14 cellular contexts compared by ENCODE assay signal in the genomic region with DNA sequence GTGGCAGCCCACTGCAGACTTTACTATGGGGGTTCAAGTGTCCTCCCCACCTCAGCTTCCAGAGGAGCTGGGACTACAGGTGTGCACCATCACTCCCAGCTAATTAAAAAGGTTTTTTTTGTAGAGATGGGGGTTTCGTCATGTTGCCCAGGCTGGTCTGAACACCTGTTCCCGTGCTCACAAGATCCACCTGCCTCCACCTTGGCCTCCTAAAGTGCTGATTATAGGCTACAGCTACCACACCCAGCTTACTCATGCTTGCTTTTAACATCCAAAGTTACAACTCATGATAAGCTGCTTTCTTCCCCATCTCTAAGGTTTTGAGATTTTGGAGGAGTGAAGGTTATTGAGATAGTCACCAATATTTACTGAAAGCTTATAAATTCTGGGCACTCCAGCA. TPM values are rescaled to one million over a fixed set of nuclear protein-coding genes. Genes with fewer than 3 reads are reported as not detected.
DNase-seq lines count a peak whose midpoint lies in the region; ATAC-seq, FAIRE-seq and TF ChIP-seq lines count a peak whose summit lies in the region.
"Had no signal": no experiment of that assay in that cellular context is flagged by ENCODE, and none has a peak within 500 bp of the region (broad histone marks: within the 10 kb centered on the region; RNA-seq: fewer than 3 reads in every experiment).

No MANE protein-coding gene starts in this region.

- H3K4me1 Mint-ChIP-seq in CD4-positive, CD25-positive, alpha-beta regulatory T cell, result peaks cover 20 to 69% (median 29%) of the 10 kb centered on the region in 4 donors
- H3K4me1 Mint-ChIP-seq in H9, result peaks cover 9 to 19% of the 10 kb centered on the region in 2 experiments
- peaks cover 46% of the 10 kb centered on the region for H3K4me1 Mint-ChIP-seq in activated T-helper 1 cell treated with anti-CD3 and anti-CD28 coated beads, Interleukin-12 subunit alpha, Interleukin-12 subunit beta, Interleukin-2, Interleukin-4 antibody, amounts not matched to agents 30 ng/mL and 10 ng/mL and 1 ng/mL, durations not matched to agents 14 hours and 24 hours and 36 hours (ENCODE audit: low read depth)

- no peak for DNase-seq in CD4-positive, CD25-positive, alpha-beta regulatory T cell
- DNase-seq in H9, result no peak
- DNase-seq in activated T-helper 1 cell treated with anti-CD3 and anti-CD28 coated beads, Interleukin-12 subunit alpha, Interleukin-12 subunit beta, Interleukin-2, Interleukin-4 antibody, amounts not matched to agents 30 ng/mL and 10 ng/mL and 1 ng/mL, durations not matched to agents 14 hours and 24 hours and 36 hours (ENCODE audit: low spot score), result no peak
- peak in 1 of 3 donors; percentile 41 for DNase-seq in mucosa of descending colon
- no peak for DNase-seq in left cardiac atrium
- DNase-seq in hypothalamus (lab: John Stamatoyannopoulos, UW), result no peak
- no peak for DNase-seq in GM12892 (ENCODE audit: insufficient read length)
- DNase-seq: NCI-H226; stimulated activated CD4-positive, alpha-beta T cell treated with anti-CD3 and anti-CD28 coated beads, Interleukin-12 subunit alpha, Interleukin-12 subunit beta, amount 100 ng/mL, for 4 hours; stimulated activated CD8-positive, alpha-beta memory T cell treated with anti-CD3 and anti-CD28 coated beads, Interleukin-4, amount 100 ng/mL, for 48 hours had no signal

- no peak overlapping the region for H2BK15ac ChIP-seq in H9 (ENCODE audit: low read depth, low read length)

- peaks cover 20% of the 10 kb centered on the region; the same call in 1 of the 2 replicates for H3K79me2 ChIP-seq in H9 (ENCODE audit: insufficient read depth, low read length)

- H3K36me3 Mint-ChIP-seq in CD4-positive, CD25-positive, alpha-beta regulatory T cell, result peaks cover 35% of the 10 kb centered on the region
- peaks cover 28 to 59% (median 48%) of the 10 kb centered on the region in 3 experiments; a peak in 6 of 7 replicates for H3K36me3 Mint-ChIP-seq in H9 (ENCODE audit: insufficient read depth in 1 of 3, low read depth in 3 of 3)
- H3K36me3 Mint-ChIP-seq in activated T-helper 1 cell treated with anti-CD3 and anti-CD28 coated beads, Interleukin-12 subunit alpha, Interleukin-12 subunit beta, Interleukin-2, Interleukin-4 antibody, amounts not matched to agents 30 ng/mL and 10 ng/mL and 1 ng/mL, durations not matched to agents 14 hours and 24 hours and 36 hours (ENCODE audit: low read depth), result peaks cover 39% of the 10 kb centered on the region

- H3K27ac Mint-ChIP-seq in CD4-positive, CD25-positive, alpha-beta regulatory T cell, result no peak overlapping the region
- no peak overlapping the region; a peak in 1 of 7 replicates for H3K27ac Mint-ChIP-seq in H9
- H3K27ac Mint-ChIP-seq in activated T-helper 1 cell treated with anti-CD3 and anti-CD28 coated beads, Interleukin-12 subunit alpha, Interleukin-12 subunit beta, Interleukin-2, Interleukin-4 antibody, amounts not matched to agents 30 ng/mL and 10 ng/mL and 1 ng/mL, durations not matched to agents 14 hours and 24 hours and 36 hours, result no peak overlapping the region

- H3K79me1 ChIP-seq in H9 (ENCODE audit: insufficient read depth, low read depth, low read length, poor library complexity, severe bottlenecking), result peaks cover 6% of the 10 kb centered on the region

- H3K4me3 Mint-ChIP-seq in CD4-positive, CD25-positive, alpha-beta regulatory T cell, result peak overlapping the region in 3 of 4 donors; percentile 24 to 68 (median 64)
- H3K4me3 Mint-ChIP-seq in H9, result peak overlapping the region; percentile 48 to 69; a peak in 2 of 5 replicates
- H3K4me3 Mint-ChIP-seq in activated T-helper 1 cell treated with anti-CD3 and anti-CD28 coated beads, Interleukin-12 subunit alpha, Interleukin-12 subunit beta, Interleukin-2, Interleukin-4 antibody, amounts not matched to agents 30 ng/mL and 10 ng/mL and 1 ng/mL, durations not matched to agents 14 hours and 24 hours and 36 hours, result peak overlapping the region; percentile 75

- H3K9ac ChIP-seq in H9 (ENCODE audit: extremely low read depth, insufficient read length, low read length), result no peak overlapping the region
- H3K9ac ChIP-seq: KMS-11 had no signal

- no peak overlapping the region for H2BK20ac ChIP-seq in H9 (ENCODE audit: low read depth, low read length, poor library complexity, severe bottlenecking)

- no peak overlapping the region for H2BK12ac ChIP-seq in H9 (ENCODE audit: insufficient read length, low read depth, low read length)

- H3K27me3 Mint-ChIP-seq in CD4-positive, CD25-positive, alpha-beta regulatory T cell, result no peaks in the 10 kb centered on the region
- H3K27me3 Mint-ChIP-seq in H9 (ENCODE audit: low read depth), result no peaks in the 10 kb centered on the region
- no peaks in the 10 kb centered on the region for H3K27me3 Mint-ChIP-seq in activated T-helper 1 cell treated with anti-CD3 and anti-CD28 coated beads, Interleukin-12 subunit alpha, Interleukin-12 subunit beta, Interleukin-2, Interleukin-4 antibody, amounts not matched to agents 30 ng/mL and 10 ng/mL and 1 ng/mL, durations not matched to agents 14 hours and 24 hours and 36 hours (ENCODE audit: insufficient read depth)

- H3K4ac ChIP-seq in H9 (ENCODE audit: low read depth, low read length), result no peak overlapping the region

- H3K4me1 ChIP-seq in CD4-positive, CD25-positive, alpha-beta regulatory T cell (ENCODE audit: control insufficient read depth, insufficient read depth, low read length, poor library complexity, severe bottlenecking), result peaks cover 42% of the 10 kb centered on the region
- H3K4me1 ChIP-seq in H9 (ENCODE audit: insufficient read depth, low read length) (no peaks in the 10 kb centered on the region), mucosa of descending colon (ENCODE audit: low read depth) (peaks cover 34% of the 10 kb centered on the region)

- H4K91ac ChIP-seq in H9 (ENCODE audit: insufficient read length, low read depth, low read length), result no peak overlapping the region

- H2AFZ ChIP-seq in H9 (ENCODE audit: low read length), result no peak overlapping the region

- no peak overlapping the region for H2AK5ac ChIP-seq in H9 (ENCODE audit: insufficient read length, low read length)

- no peak overlapping the region for H4K8ac ChIP-seq in H9 (replicated peaks; ENCODE audit: insufficient read length, low read depth, low read length)

- no peak for FAIRE-seq in GM12892 (lab: Jason Lieb, UNC)

- peaks cover 8% of the 10 kb centered on the region for H3K23me2 ChIP-seq in H9 (ENCODE audit: insufficient read length, low read depth, low read length, poor library complexity, severe bottlenecking)

- no peak overlapping the region for H3K14ac ChIP-seq in H9 (ENCODE audit: insufficient read depth, low read length)

- H3K4me3 ChIP-seq in CD4-positive, CD25-positive, alpha-beta regulatory T cell (ENCODE audit: low read depth, low read length), result peak overlapping the region; percentile 35
- H3K4me3 ChIP-seq in mucosa of descending colon, result no peak overlapping the region

- H2BK5ac ChIP-seq in H9 (ENCODE audit: insufficient read length, low read length), result no peak overlapping the region

- no peaks in the 10 kb centered on the region for H3K27me3 ChIP-seq in CD4-positive, CD25-positive, alpha-beta regulatory T cell (ENCODE audit: control insufficient read depth, insufficient read depth, low read length)
- no peaks in the 10 kb centered on the region for H3K27me3 ChIP-seq in H9 (ENCODE audit: insufficient read depth, low read length)
- H3K27me3 ChIP-seq: ascending aorta had no signal

- no peak overlapping the region for H3K27ac ChIP-seq in CD4-positive, CD25-positive, alpha-beta regulatory T cell (ENCODE audit: insufficient read depth, low read length, poor library complexity, severe bottlenecking)
- no peak overlapping the region for H3K27ac ChIP-seq in H9 (ENCODE audit: insufficient read length, low read depth, low read length)
- H3K27ac ChIP-seq: ascending aorta, KMS-11 had no signal

- no peak for TF ChIP-seq POLR2A in GM12892 (IDR thresholded peaks at IDR 0.05; ENCODE audit: low read depth, low read length)

- H2BK120ac ChIP-seq in H9 (ENCODE audit: low read depth, low read length, poor library complexity, severe bottlenecking), result no peak overlapping the region

- no peak overlapping the region for H4K5ac ChIP-seq in H9 (ENCODE audit: insufficient read length, low read depth, low read length)

- H3K4me2 ChIP-seq in H9 (ENCODE audit: insufficient read depth, insufficient read length, low read length), result no peak overlapping the region
- H3K4me2 ChIP-seq: KMS-11 had no signal

- no peak overlapping the region for H3K23ac ChIP-seq in H9 (ENCODE audit: insufficient read length, low read depth, low read length)

- H4K20me1 ChIP-seq in H9 (ENCODE audit: control insufficient read depth, insufficient read depth, insufficient read length), result no peaks in the 10 kb centered on the region

- no peak overlapping the region for H3K18ac ChIP-seq in H9 (ENCODE audit: insufficient read length, low read depth, low read length)

- no peak overlapping the region for H3T11ph ChIP-seq in H9 (ENCODE audit: low read length)

- no peak overlapping the region for H3K56ac ChIP-seq in H9 (ENCODE audit: insufficient read length, low read depth, low read length)

- ATAC-seq in CD4-positive, CD25-positive, alpha-beta regulatory T cell (ENCODE audit: low read depth in 2 of 2), result no peak
- ATAC-seq in mucosa of descending colon (peak; percentile 48), left cardiac atrium (no peak), GM18517 (IDR thresholded peaks at IDR 0.05; ENCODE audit: unreplicated experiment) (no peak)
- ATAC-seq: HCT116 had no signal

- intact Hi-C loops in activated T-helper 1 cell treated with anti-CD3 and anti-CD28 coated beads, Interleukin-12 subunit alpha, Interleukin-12 subunit beta, Interleukin-2, Interleukin-4 antibody, amounts not matched to agents 30 ng/mL and 10 ng/mL and 1 ng/mL, durations not matched to agents 14 hours and 24 hours and 36 hours (cut with micrococcal nuclease), result loop anchor here (5.0 to 10.0 kb wide), 2 partner anchors 222 to 470 kb away; a partner anchor contains a TSS
- intact Hi-C loops in mucosa of descending colon (cut with DNase I, micrococcal nuclease), result no loop called here
- intact Hi-C loops in left cardiac atrium (cut with DNase I), result no loop called here

- H3K9me3 ChIP-seq in CD4-positive, CD25-positive, alpha-beta regulatory T cell (ENCODE audit: control insufficient read depth in 2 of 2, low read length in 2 of 2), result no peaks in the 10 kb centered on the region
- H3K9me3 ChIP-seq in H9 (ENCODE audit: control insufficient read depth, low read depth, low read length) (no peaks in the 10 kb centered on the region), mucosa of descending colon (no peaks in the 10 kb centered on the region)
- H3K9me3 ChIP-seq: ascending aorta had no signal

- H3K36me3 ChIP-seq in CD4-positive, CD25-positive, alpha-beta regulatory T cell (ENCODE audit: control insufficient read depth, insufficient read depth, low read length), result peaks cover 59% of the 10 kb centered on the region
- H3K36me3 ChIP-seq in mucosa of descending colon (ENCODE audit: low read depth), result no peaks in the 10 kb centered on the region

- peaks cover 0 to 1% (median 0%) of the 10 kb centered on the region in 7 donors for H3K9me3 Mint-ChIP-seq in CD4-positive, CD25-positive, alpha-beta regulatory T cell
- H3K9me3 Mint-ChIP-seq in H9, result no peaks in the 10 kb centered on the region
- H3K9me3 Mint-ChIP-seq in activated T-helper 1 cell treated with anti-CD3 and anti-CD28 coated beads, Interleukin-12 subunit alpha, Interleukin-12 subunit beta, Interleukin-2, Interleukin-4 antibody, amounts not matched to agents 30 ng/mL and 10 ng/mL and 1 ng/mL, durations not matched to agents 14 hours and 24 hours and 36 hours, result no peaks in the 10 kb centered on the region

- no peak for TF ChIP-seq CTCF in H9 (conservative IDR thresholded peaks at IDR 0.05)
- no peak for TF ChIP-seq CTCF in mucosa of descending colon (IDR thresholded peaks at IDR 0.05)

- no CpG with 5 or more reads among the region's 2 CpGs for WGBS in H9 (ENCODE audit: extremely low coverage, insufficient read length, low lambda C conversion rate)

RNA-seq across cellular contexts. Expression of a gene that starts 2.6 kb away (rescaled TPM):
- total RNA-seq in CD4-positive, CD25-positive, alpha-beta regulatory T cell, result 128 TPM
- 100 to 1,000 TPM in 2 of 4 donors, 10 to 100 TPM in 2; 86.5 to 130 (median 101) TPM for polyA plus RNA-seq in CD4-positive, CD25-positive, alpha-beta regulatory T cell
- 96.5 and 98.2 TPM in 2 replicates for total RNA-seq in H9 (2021)
- total RNA-seq in activated T-helper 1 cell treated with anti-CD3 and anti-CD28 coated beads, Interleukin-12 subunit alpha, Interleukin-12 subunit beta, Interleukin-2, Interleukin-4 antibody, amounts not matched to agents 30 ng/mL and 10 ng/mL and 1 ng/mL, durations not matched to agents 14 hours and 24 hours and 36 hours, result 165 and 170 TPM in 2 replicates
- 10 to 100 TPM; 46.1 to 72.3 (median 50.8) TPM for total RNA-seq in mucosa of descending colon
- 10 to 100 TPM; 28.0 to 37.2 TPM for total RNA-seq in left cardiac atrium
- 110 TPM for polyA plus RNA-seq in GM12892 (2012; ENCODE audit: missing spikeins)

RNA-seq across cellular contexts. Expression of a gene that starts 3.1 kb away (rescaled TPM):
- 79.3 TPM for total RNA-seq in CD4-positive, CD25-positive, alpha-beta regulatory T cell
- polyA plus RNA-seq in CD4-positive, CD25-positive, alpha-beta regulatory T cell, result 10 to 100 TPM; 32.3 to 39.1 (median 35.2) TPM
- total RNA-seq in H9 (2021), result 78.9 and 81.9 TPM in 2 replicates
- 61.0 and 67.0 TPM in 2 replicates for total RNA-seq in activated T-helper 1 cell treated with anti-CD3 and anti-CD28 coated beads, Interleukin-12 subunit alpha, Interleukin-12 subunit beta, Interleukin-2, Interleukin-4 antibody, amounts not matched to agents 30 ng/mL and 10 ng/mL and 1 ng/mL, durations not matched to agents 14 hours and 24 hours and 36 hours
- 10 to 100 TPM; 29.7 to 34.3 (median 32.1) TPM for total RNA-seq in mucosa of descending colon
- 10 to 100 TPM; 26.3 to 29.6 TPM for total RNA-seq in left cardiac atrium
- polyA plus RNA-seq in GM12892 (2012; ENCODE audit: missing spikeins), result 54.1 TPM

RNA-seq across cellular contexts. Expression of a gene that starts 22.1 kb away (rescaled TPM):
- total RNA-seq in CD4-positive, CD25-positive, alpha-beta regulatory T cell, result 58.4 TPM
- 100 to 1,000 TPM; 226 to 285 (median 258) TPM for polyA plus RNA-seq in CD4-positive, CD25-positive, alpha-beta regulatory T cell
- 390 and 395 TPM in 2 replicates for total RNA-seq in H9 (2021)
- 410 and 413 TPM in 2 replicates for total RNA-seq in activated T-helper 1 cell treated with anti-CD3 and anti-CD28 coated beads, Interleukin-12 subunit alpha, Interleukin-12 subunit beta, Interleukin-2, Interleukin-4 antibody, amounts not matched to agents 30 ng/mL and 10 ng/mL and 1 ng/mL, durations not matched to agents 14 hours and 24 hours and 36 hours
- 100 to 1,000 TPM in 2 of 3 donors, 10 to 100 TPM in 1; 81.0 to 145 (median 101) TPM for total RNA-seq in mucosa of descending colon
- total RNA-seq in left cardiac atrium, result 100 to 1,000 TPM in 1 of 2 donors, 10 to 100 TPM in 1; 86.3 to 111 TPM
- polyA plus RNA-seq in GM12892 (2012; ENCODE audit: missing spikeins), result 456 TPM

RNA-seq across cellular contexts. Expression of a gene that starts 51.9 kb away (rescaled TPM):
- total RNA-seq in CD4-positive, CD25-positive, alpha-beta regulatory T cell, result 8.7 TPM
- 1 to 10 TPM in 1 of 4 donors, under 1 TPM in 3; 0.60 to 1.1 (median 0.76) TPM for polyA plus RNA-seq in CD4-positive, CD25-positive, alpha-beta regulatory T cell
- total RNA-seq in H9 (2021) (66.7 and 69.9 TPM in 2 replicates), mucosa of descending colon (10 to 100 TPM in 1 of 3 donors, 1 to 10 TPM in 2; 9.4 to 12.7 (median 9.7) TPM), left cardiac atrium (1 to 10 TPM; 5.2 to 9.3 TPM)
- 38.0 and 41.8 TPM in 2 replicates for total RNA-seq in activated T-helper 1 cell treated with anti-CD3 and anti-CD28 coated beads, Interleukin-12 subunit alpha, Interleukin-12 subunit beta, Interleukin-2, Interleukin-4 antibody, amounts not matched to agents 30 ng/mL and 10 ng/mL and 1 ng/mL, durations not matched to agents 14 hours and 24 hours and 36 hours
- 13.2 TPM for polyA plus RNA-seq in GM12892 (2012; ENCODE audit: missing spikeins)
